23 cellular contexts compared by ENCODE assay signal in genomic region chr12:106049546-106049945, GRCh38.
DNase-seq lines count a peak whose midpoint lies in the region; ATAC-seq and TF ChIP-seq lines count a peak whose summit lies in the region.
"Had no signal": no experiment of that assay in that cellular context is flagged by ENCODE, and none has a peak within 500 bp of the region (broad histone marks: within the 10 kb centered on the region; RNA-seq: fewer than 3 reads in every experiment).

No MANE protein-coding gene starts in this region.

- peak overlapping the region; percentile 92 for H3K27ac ChIP-seq in angular gyrus (ENCODE audit: low read depth, low read length)
- H3K27ac ChIP-seq in temporal lobe (ENCODE audit: low read depth, low read length): peak overlapping the region; percentile 72
- H3K27ac ChIP-seq: GM23248, RWPE1, SK-N-MC had no signal

- no peak overlapping the region for H3K4me3 Mint-ChIP-seq in chondrocyte (ENCODE audit: unreplicated experiment)
- peak overlapping the region; percentile 58 for H3K4me3 Mint-ChIP-seq in glutamatergic neuron (ENCODE audit: unreplicated experiment)
- H3K4me3 Mint-ChIP-seq: CD4-positive, alpha-beta memory T cell had no signal

- TF ChIP-seq CTCF in chondrocyte (IDR thresholded peaks at IDR 0.05) (no peak), glutamatergic neuron (IDR thresholded peaks at IDR 0.05; ENCODE audit: partially characterized antibody, unreplicated experiment) (no peak)

- no peak for ATAC-seq in HG03521 (IDR thresholded peaks at IDR 0.05; ENCODE audit: unreplicated experiment)
- ATAC-seq: HepG2 had no signal

- H3K27me3 Mint-ChIP-seq in chondrocyte (ENCODE audit: low read depth) (no peaks in the 10 kb centered on the region), glutamatergic neuron (ENCODE audit: unreplicated experiment) (peaks cover 2% of the 10 kb centered on the region)

- H3K27ac Mint-ChIP-seq in chondrocyte (ENCODE audit: unreplicated experiment) (peak overlapping the region; percentile 63), glutamatergic neuron (ENCODE audit: unreplicated experiment) (peak overlapping the region; percentile 84)
- H3K27ac Mint-ChIP-seq: CD4-positive, alpha-beta memory T cell had no signal

- H3K9me3 Mint-ChIP-seq in chondrocyte (ENCODE audit: low read depth) (peaks cover 5% of the 10 kb centered on the region), glutamatergic neuron (ENCODE audit: unreplicated experiment) (peaks cover 6% of the 10 kb centered on the region)

- H3K4me1 Mint-ChIP-seq in chondrocyte (ENCODE audit: low read depth) (peaks cover 44% of the 10 kb centered on the region), glutamatergic neuron (ENCODE audit: low read depth, unreplicated experiment) (peaks cover 32% of the 10 kb centered on the region)
- H3K4me1 Mint-ChIP-seq: CD4-positive, alpha-beta memory T cell had no signal

- DNase-seq in chondrocyte (ENCODE audit: low spot score) (no peak), glutamatergic neuron (no peak), NCI-H1694 treated with DMSO at 0.1 percent for 48 hours (lab: John Stamatoyannopoulos, UW) (no peak), SIG-M5 (lab: John Stamatoyannopoulos, UW) (no peak)
- DNase-seq: CD4-positive, alpha-beta memory T cell; COR-L47; DND-41; GM23248; H7; Karpas-422; NCI-H1092; NCI-H1417 treated with DMSO at 0.1 percent for 48 hours; NCI-H187; NCI-H2081 treated with DMSO at 0.1 percent for 48 hours; NCI-H345; NCI-H774; SHP77 had no signal

- H3K36me3 Mint-ChIP-seq in chondrocyte (ENCODE audit: low read depth) (peaks cover 15% of the 10 kb centered on the region), glutamatergic neuron (ENCODE audit: unreplicated experiment) (no peaks in the 10 kb centered on the region)
- H3K36me3 Mint-ChIP-seq: CD4-positive, alpha-beta memory T cell had no signal
